ENCODE assay signal across 1 cellular context in the genomic region with DNA sequence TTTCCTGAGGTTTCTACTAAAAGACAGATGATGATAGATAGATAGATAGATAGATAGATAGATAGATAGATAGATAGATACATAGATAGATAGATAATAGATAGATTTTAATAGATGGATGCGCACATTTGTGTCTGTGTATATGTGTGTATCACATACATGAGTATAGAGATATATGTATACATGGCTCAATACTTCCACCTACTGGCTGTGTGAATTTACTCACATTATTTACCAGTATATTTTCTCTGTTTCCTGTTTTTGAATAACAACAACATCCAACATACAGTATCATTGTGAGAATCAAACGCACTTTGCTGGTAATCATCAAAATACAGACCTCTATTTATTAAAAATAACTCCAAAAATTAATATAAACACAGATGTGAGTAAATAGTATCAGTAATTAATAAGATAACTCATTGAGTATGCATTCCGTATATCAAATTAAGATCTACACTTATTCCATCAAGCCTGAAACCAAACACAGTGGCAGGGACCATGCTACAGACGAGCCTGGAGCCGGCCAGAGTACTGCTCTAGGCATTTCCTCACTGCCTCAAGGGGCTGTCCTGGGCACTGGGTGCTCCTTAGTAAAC.
TF ChIP-seq lines count a peak whose summit lies in the region.

No MANE protein-coding gene starts in this region.

TF ChIP-seq in H1, 55 proteins besides CTCF, POLR2A, EP300 and RAD21 (continued from another document):
- TF ChIP-seq, protein P1, sequence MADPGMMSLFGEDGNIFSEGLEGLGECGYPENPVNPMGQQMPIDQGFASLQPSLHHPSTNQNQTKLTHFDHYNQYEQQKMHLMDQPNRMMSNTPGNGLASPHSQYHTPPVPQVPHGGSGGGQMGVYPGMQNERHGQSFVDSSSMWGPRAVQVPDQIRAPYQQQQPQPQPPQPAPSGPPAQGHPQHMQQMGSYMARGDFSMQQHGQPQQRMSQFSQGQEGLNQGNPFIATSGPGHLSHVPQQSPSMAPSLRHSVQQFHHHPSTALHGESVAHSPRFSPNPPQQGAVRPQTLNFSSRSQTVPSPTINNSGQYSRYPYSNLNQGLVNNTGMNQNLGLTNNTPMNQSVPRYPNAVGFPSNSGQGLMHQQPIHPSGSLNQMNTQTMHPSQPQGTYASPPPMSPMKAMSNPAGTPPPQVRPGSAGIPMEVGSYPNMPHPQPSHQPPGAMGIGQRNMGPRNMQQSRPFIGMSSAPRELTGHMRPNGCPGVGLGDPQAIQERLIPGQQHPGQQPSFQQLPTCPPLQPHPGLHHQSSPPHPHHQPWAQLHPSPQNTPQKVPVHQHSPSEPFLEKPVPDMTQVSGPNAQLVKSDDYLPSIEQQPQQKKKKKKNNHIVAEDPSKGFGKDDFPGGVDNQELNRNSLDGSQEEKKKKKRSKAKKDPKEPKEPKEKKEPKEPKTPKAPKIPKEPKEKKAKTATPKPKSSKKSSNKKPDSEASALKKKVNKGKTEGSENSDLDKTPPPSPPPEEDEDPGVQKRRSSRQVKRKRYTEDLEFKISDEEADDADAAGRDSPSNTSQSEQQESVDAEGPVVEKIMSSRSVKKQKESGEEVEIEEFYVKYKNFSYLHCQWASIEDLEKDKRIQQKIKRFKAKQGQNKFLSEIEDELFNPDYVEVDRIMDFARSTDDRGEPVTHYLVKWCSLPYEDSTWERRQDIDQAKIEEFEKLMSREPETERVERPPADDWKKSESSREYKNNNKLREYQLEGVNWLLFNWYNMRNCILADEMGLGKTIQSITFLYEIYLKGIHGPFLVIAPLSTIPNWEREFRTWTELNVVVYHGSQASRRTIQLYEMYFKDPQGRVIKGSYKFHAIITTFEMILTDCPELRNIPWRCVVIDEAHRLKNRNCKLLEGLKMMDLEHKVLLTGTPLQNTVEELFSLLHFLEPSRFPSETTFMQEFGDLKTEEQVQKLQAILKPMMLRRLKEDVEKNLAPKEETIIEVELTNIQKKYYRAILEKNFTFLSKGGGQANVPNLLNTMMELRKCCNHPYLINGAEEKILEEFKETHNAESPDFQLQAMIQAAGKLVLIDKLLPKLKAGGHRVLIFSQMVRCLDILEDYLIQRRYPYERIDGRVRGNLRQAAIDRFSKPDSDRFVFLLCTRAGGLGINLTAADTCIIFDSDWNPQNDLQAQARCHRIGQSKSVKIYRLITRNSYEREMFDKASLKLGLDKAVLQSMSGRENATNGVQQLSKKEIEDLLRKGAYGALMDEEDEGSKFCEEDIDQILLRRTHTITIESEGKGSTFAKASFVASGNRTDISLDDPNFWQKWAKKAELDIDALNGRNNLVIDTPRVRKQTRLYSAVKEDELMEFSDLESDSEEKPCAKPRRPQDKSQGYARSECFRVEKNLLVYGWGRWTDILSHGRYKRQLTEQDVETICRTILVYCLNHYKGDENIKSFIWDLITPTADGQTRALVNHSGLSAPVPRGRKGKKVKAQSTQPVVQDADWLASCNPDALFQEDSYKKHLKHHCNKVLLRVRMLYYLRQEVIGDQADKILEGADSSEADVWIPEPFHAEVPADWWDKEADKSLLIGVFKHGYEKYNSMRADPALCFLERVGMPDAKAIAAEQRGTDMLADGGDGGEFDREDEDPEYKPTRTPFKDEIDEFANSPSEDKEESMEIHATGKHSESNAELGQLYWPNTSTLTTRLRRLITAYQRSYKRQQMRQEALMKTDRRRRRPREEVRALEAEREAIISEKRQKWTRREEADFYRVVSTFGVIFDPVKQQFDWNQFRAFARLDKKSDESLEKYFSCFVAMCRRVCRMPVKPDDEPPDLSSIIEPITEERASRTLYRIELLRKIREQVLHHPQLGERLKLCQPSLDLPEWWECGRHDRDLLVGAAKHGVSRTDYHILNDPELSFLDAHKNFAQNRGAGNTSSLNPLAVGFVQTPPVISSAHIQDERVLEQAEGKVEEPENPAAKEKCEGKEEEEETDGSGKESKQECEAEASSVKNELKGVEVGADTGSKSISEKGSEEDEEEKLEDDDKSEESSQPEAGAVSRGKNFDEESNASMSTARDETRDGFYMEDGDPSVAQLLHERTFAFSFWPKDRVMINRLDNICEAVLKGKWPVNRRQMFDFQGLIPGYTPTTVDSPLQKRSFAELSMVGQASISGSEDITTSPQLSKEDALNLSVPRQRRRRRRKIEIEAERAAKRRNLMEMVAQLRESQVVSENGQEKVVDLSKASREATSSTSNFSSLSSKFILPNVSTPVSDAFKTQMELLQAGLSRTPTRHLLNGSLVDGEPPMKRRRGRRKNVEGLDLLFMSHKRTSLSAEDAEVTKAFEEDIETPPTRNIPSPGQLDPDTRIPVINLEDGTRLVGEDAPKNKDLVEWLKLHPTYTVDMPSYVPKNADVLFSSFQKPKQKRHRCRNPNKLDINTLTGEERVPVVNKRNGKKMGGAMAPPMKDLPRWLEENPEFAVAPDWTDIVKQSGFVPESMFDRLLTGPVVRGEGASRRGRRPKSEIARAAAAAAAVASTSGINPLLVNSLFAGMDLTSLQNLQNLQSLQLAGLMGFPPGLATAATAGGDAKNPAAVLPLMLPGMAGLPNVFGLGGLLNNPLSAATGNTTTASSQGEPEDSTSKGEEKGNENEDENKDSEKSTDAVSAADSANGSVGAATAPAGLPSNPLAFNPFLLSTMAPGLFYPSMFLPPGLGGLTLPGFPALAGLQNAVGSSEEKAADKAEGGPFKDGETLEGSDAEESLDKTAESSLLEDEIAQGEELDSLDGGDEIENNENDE (IDR thresholded peaks at IDR 0.05; ENCODE audit: insufficient replicate concordance, low read length) = no peak
- no peak for TF ChIP-seq CBX5 (IDR thresholded peaks at IDR 0.05; ENCODE audit: low read depth, low read length)
